In the genomic region with DNA sequence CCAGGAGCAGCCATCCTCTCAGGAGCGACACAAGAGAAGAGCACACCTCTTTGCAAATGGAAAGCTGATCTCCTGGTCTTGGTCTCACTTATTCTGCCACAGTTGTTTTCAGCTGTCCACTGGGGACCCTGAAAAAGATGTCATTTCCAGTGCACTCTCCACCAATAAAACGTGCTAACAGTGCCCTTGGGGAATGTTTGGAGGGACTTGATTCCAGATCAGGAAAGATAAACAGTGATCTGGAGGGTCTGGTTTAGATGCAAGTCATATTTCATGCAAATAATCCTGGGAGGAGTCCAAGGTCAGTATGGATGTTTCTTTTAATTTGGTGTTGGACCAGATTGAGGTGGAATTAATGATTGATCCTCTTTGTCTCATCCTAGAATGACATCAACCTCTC, we compare ENCODE assay signal across 25 cellular contexts.
"Had no signal": no experiment of that assay in that cellular context is flagged by ENCODE, and none has a peak within 500 bp of the region (broad histone marks: within the 10 kb centered on the region; RNA-seq: fewer than 3 reads in every experiment).

No MANE protein-coding gene starts in this region.

- H3K4me3 ChIP-seq: colonic mucosa, coronary artery, dorsolateral prefrontal cortex, esophagus muscularis mucosa, esophagus squamous epithelium, gastrocnemius medialis, gastroesophageal sphincter, heart left ventricle, heart right ventricle, hepatocyte had no signal

- H3K4me2 ChIP-seq: hepatocyte had no signal

- ATAC-seq: effector memory CD8-positive, alpha-beta T cell; esophagus mucosa; foreskin keratinocyte; gastrocnemius medialis; gastroesophageal sphincter; heart left ventricle; heart right ventricle had no signal

- H3K27ac ChIP-seq: colonic mucosa, coronary artery, dorsolateral prefrontal cortex, epithelial cell of prostate, esophagus muscularis mucosa, esophagus squamous epithelium, foreskin keratinocyte, gastrocnemius medialis, gastroesophageal sphincter, heart left ventricle, heart right ventricle, hepatocyte had no signal

- H3K4me1 ChIP-seq: colonic mucosa, esophagus muscularis mucosa, esophagus squamous epithelium, foreskin keratinocyte, gastrocnemius medialis, gastroesophageal sphincter, heart right ventricle had no signal

- H3K4me3 Mint-ChIP-seq: dendritic cell treated with granulocyte-macrophage colony-stimulating factor and Interleukin-4, amounts not matched to agents 40 ng/mL and 50 ng/mL, for 4 days; effector memory CD8-positive, alpha-beta T cell; endodermal cell had no signal

- H3K79me2 ChIP-seq: hepatocyte had no signal

- H3K9me3 Mint-ChIP-seq: effector memory CD8-positive, alpha-beta T cell; endodermal cell had no signal

- H3K9me3 ChIP-seq: colonic mucosa, esophagus muscularis mucosa, esophagus squamous epithelium, gastrocnemius medialis, gastroesophageal sphincter, heart left ventricle, heart right ventricle had no signal

- DNase-seq: colonic mucosa; cortex of kidney; dermis blood vessel endothelial cell; dorsolateral prefrontal cortex; effector CD4-positive, alpha-beta T cell; effector CD8-positive, alpha-beta T cell; effector memory CD4-positive, alpha-beta T cell; effector memory CD8-positive, alpha-beta T cell; endodermal cell; esophagus squamous epithelium; foreskin fibroblast; foreskin keratinocyte; foreskin melanocyte; gastrocnemius medialis; glutamatergic neuron; head of caudate nucleus; heart left ventricle; heart right ventricle had no signal

- H2AFZ ChIP-seq: hepatocyte had no signal

- H3K36me3 ChIP-seq: colonic mucosa, esophagus muscularis mucosa, esophagus squamous epithelium, gastrocnemius medialis, gastroesophageal sphincter, heart left ventricle, heart right ventricle had no signal

- H3K27me3 ChIP-seq: colonic mucosa, dorsolateral prefrontal cortex, esophagus muscularis mucosa, esophagus squamous epithelium, foreskin keratinocyte, gastrocnemius medialis, gastroesophageal sphincter, heart left ventricle, heart right ventricle, hepatocyte had no signal

- H3K27ac Mint-ChIP-seq: dendritic cell treated with granulocyte-macrophage colony-stimulating factor and Interleukin-4, amounts not matched to agents 40 ng/mL and 50 ng/mL, for 4 days; effector memory CD8-positive, alpha-beta T cell; endodermal cell had no signal
